ENCODE assay signal across 23 cellular contexts in the genomic region with DNA sequence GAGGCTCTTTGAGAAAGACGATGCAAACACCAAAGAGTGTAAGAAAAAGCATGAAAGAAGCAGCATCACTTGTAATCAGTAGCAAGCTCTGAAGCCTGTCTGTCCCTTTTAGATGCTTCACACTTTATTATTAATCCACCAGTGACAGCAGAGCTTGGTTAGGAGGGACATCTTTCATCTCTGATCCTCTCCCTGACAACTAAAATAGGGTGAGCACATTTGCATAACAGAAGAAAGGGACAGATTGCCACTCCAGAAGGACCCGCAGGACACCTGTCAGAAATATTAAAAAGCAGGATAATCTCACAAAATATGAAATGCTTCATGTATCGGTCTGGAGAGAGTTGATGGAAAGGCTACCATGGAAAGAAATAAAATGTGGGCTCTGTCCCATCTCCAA.
DNase-seq lines count a peak whose midpoint lies in the region; FAIRE-seq and TF ChIP-seq lines count a peak whose summit lies in the region.
"Had no signal": no experiment of that assay in that cellular context is flagged by ENCODE, and none has a peak within 500 bp of the region (broad histone marks: within the 10 kb centered on the region; RNA-seq: fewer than 3 reads in every experiment).

No MANE protein-coding gene starts in this region.

- no peak for TF ChIP-seq CTCF in brain (conservative IDR thresholded peaks at IDR 0.05)
- TF ChIP-seq CTCF in neural progenitor cell (IDR thresholded peaks at IDR 0.05): no peak
- TF ChIP-seq CTCF in RWPE1 (conservative IDR thresholded peaks at IDR 0.05; ENCODE audit: low read depth): no peak

- H3K27me3 Mint-ChIP-seq in brain (peaks cover 3% of the 10 kb centered on the region), neural progenitor cell (ENCODE audit: insufficient read depth, low read depth) (peaks cover 13% of the 10 kb centered on the region)

- POLR2A ChIA-PET in RWPE1 (lab: Yijun Ruan, JAX; ENCODE audit: low non-redundant PET): no interaction called here

- no peak overlapping the region for H2BK15ac ChIP-seq in mesendoderm (replicated peaks; ENCODE audit: low read depth)

- in situ Hi-C loops in G401 (cut with HindIII; ENCODE audit: low sequenced_read_pairs): no loop called here

- H3K4me2 ChIP-seq in neural progenitor cell: peak overlapping the region; percentile 30
- H3K4me2 ChIP-seq in mesendoderm (ENCODE audit: low read length): no peak overlapping the region
- H3K4me2 ChIP-seq: BLaER1 treated with 17β-estradiol and CSF1 and Interleukin-3, amounts not matched to agents 10 nM and 100 nM had no signal

- WGBS in ectodermal cell, 2 experiments: 85 to 91% methylated on average over 3 of the region's 3 CpGs
- WGBS in mesendoderm (ENCODE audit: extremely low coverage, insufficient coverage, low lambda C conversion rate): no CpG with 5 or more reads among the region's 3 CpGs

- H3K27ac Mint-ChIP-seq in brain (peak overlapping the region in 4 of 5 experiments; percentile 30 to 75 (median 45)), neural progenitor cell (peak overlapping the region; percentile 11)
- H3K27ac Mint-ChIP-seq: B cell; CD4-positive, CD25-positive, alpha-beta regulatory T cell; CD8-positive, alpha-beta memory T cell; HFFc6 had no signal

- H3K36me3 Mint-ChIP-seq in brain (no peaks in the 10 kb centered on the region), neural progenitor cell (no peaks in the 10 kb centered on the region)
- H3K36me3 Mint-ChIP-seq: CD4-positive, CD25-positive, alpha-beta regulatory T cell; CD8-positive, alpha-beta memory T cell had no signal

- no peak overlapping the region for H3K23ac ChIP-seq in mesendoderm (ENCODE audit: low read length)

- peaks cover 43% of the 10 kb centered on the region for H3F3A ChIP-seq in neural progenitor cell (ENCODE audit: low read depth)

- no peak overlapping the region for H4K8ac ChIP-seq in mesendoderm (ENCODE audit: low read depth, low read length)

- no peak overlapping the region for H3K4ac ChIP-seq in mesendoderm (ENCODE audit: low read depth, low read length)

- no peak overlapping the region for H2BK5ac ChIP-seq in mesendoderm (ENCODE audit: low read length)

- H3K4me3 ChIP-seq in ectodermal cell (ENCODE audit: insufficient read depth, low read depth, low read length) (no peak overlapping the region), neural progenitor cell (no peak overlapping the region), mesendoderm (ENCODE audit: low read length) (no peak overlapping the region)
- H3K4me3 ChIP-seq: BLaER1 treated with 17β-estradiol and CSF1 and Interleukin-3, amounts not matched to agents 10 nM and 100 nM had no signal

- H3K4me3 Mint-ChIP-seq in brain (no peak overlapping the region), neural progenitor cell (no peak overlapping the region)
- H3K4me3 Mint-ChIP-seq: B cell; CD4-positive, CD25-positive, alpha-beta regulatory T cell; CD8-positive, alpha-beta memory T cell; HFFc6 had no signal

- H4K20me1 ChIP-seq in neural progenitor cell (ENCODE audit: low read depth): no peaks in the 10 kb centered on the region
- H4K20me1 ChIP-seq: BLaER1 treated with 17β-estradiol and CSF1 and Interleukin-3, amounts not matched to agents 10 nM and 100 nM had no signal

- no peak for FAIRE-seq in RCC 7860 (lab: Jason Lieb, UNC)
- FAIRE-seq: D721Med, GM12892, GM18507, HTR-8/SVneo had no signal

- no peak overlapping the region for H2BK120ac ChIP-seq in mesendoderm (ENCODE audit: low read depth, low read length)

- H2AK5ac ChIP-seq in mesendoderm (ENCODE audit: low read length): no peak overlapping the region

- DNase-seq in G401 (ENCODE audit: low spot score): peak; percentile 88
- DNase-seq in neural progenitor cell (ENCODE audit: low spot score): no peak
- no peak for DNase-seq in mesendoderm
- DNase-seq in activated gamma-delta T cell treated with Interleukin-2 at 50 U/mL for 16 hours: no peak
- DNase-seq in RCC 7860 (ENCODE audit: low spot score): no peak
- no peak for DNase-seq in RWPE1 (ENCODE audit: low spot score)
- DNase-seq: 8988T; CD4-positive, CD25-positive, alpha-beta regulatory T cell; CD8-positive, alpha-beta memory T cell; COR-L47; GDM1; GOT3; H7; HFFc6; IMR-90 had no signal

- H3K9ac ChIP-seq in neural progenitor cell: no peak overlapping the region
- no peak overlapping the region for H3K9ac ChIP-seq in mesendoderm (ENCODE audit: low read length)
- H3K9ac ChIP-seq: BLaER1 treated with 17β-estradiol and CSF1 and Interleukin-3, amounts not matched to agents 10 nM and 100 nM had no signal

- no peak overlapping the region for H4K5ac ChIP-seq in mesendoderm (ENCODE audit: low read length)

- H3K79me2 ChIP-seq in neural progenitor cell (ENCODE audit: low read depth): no peaks in the 10 kb centered on the region
- no peaks in the 10 kb centered on the region for H3K79me2 ChIP-seq in mesendoderm (ENCODE audit: control insufficient read depth, insufficient read depth, low read length)

- no peaks in the 10 kb centered on the region for H3K36me3 ChIP-seq in ectodermal cell (ENCODE audit: control insufficient read depth, insufficient read depth, low read length)
- H3K36me3 ChIP-seq in neural progenitor cell: no peaks in the 10 kb centered on the region
- no peaks in the 10 kb centered on the region for H3K36me3 ChIP-seq in mesendoderm (ENCODE audit: control insufficient read depth, insufficient read depth, low read length)
- H3K36me3 ChIP-seq: BLaER1 treated with 17β-estradiol and CSF1 and Interleukin-3, amounts not matched to agents 10 nM and 100 nM had no signal

- peaks cover 62% of the 10 kb centered on the region for H3K4me1 Mint-ChIP-seq in brain
- peaks cover 75% of the 10 kb centered on the region for H3K4me1 Mint-ChIP-seq in neural progenitor cell
- H3K4me1 Mint-ChIP-seq: B cell; CD4-positive, CD25-positive, alpha-beta regulatory T cell; CD8-positive, alpha-beta memory T cell had no signal

- H3K4me1 ChIP-seq in ectodermal cell (ENCODE audit: control insufficient read depth, insufficient read depth, low read length): peaks cover 55% of the 10 kb centered on the region
- H3K4me1 ChIP-seq in neural progenitor cell: peaks cover 81% of the 10 kb centered on the region
- H3K4me1 ChIP-seq in mesendoderm (ENCODE audit: control insufficient read depth, low read depth, low read length): no peaks in the 10 kb centered on the region
- H3K4me1 ChIP-seq: BLaER1 treated with 17β-estradiol and CSF1 and Interleukin-3, amounts not matched to agents 10 nM and 100 nM had no signal

- CTCF ChIA-PET in RWPE1 (lab: Yijun Ruan, JAX): no interaction called here

- peak overlapping the region; percentile 2 for H3K27ac ChIP-seq in ectodermal cell (ENCODE audit: insufficient read depth, low read depth, low read length, poor library complexity, severe bottlenecking)
- no peak overlapping the region for H3K27ac ChIP-seq in neural progenitor cell
- no peak overlapping the region for H3K27ac ChIP-seq in mesendoderm (ENCODE audit: low read depth, low read length)
- no peak overlapping the region for H3K27ac ChIP-seq in RWPE1
- H3K27ac ChIP-seq: BLaER1 treated with 17β-estradiol and CSF1 and Interleukin-3, amounts not matched to agents 10 nM and 100 nM had no signal

- H3K9me3 ChIP-seq in ectodermal cell (ENCODE audit: control insufficient read depth, low read length) (no peaks in the 10 kb centered on the region), neural progenitor cell (ENCODE audit: low read depth) (no peaks in the 10 kb centered on the region)
- H3K9me3 ChIP-seq: BLaER1 treated with 17β-estradiol and CSF1 and Interleukin-3, amounts not matched to agents 10 nM and 100 nM had no signal

- no peaks in the 10 kb centered on the region for H3K79me1 ChIP-seq in mesendoderm (ENCODE audit: low read length)

- peak overlapping the region; percentile 55 for H2AFZ ChIP-seq in neural progenitor cell (replicated peaks)

- H3K9me3 Mint-ChIP-seq in brain: no peaks in the 10 kb centered on the region
- H3K9me3 Mint-ChIP-seq in neural progenitor cell: no peaks in the 10 kb centered on the region
- H3K9me3 Mint-ChIP-seq: HFFc6 had no signal

- no peak overlapping the region for H3K18ac ChIP-seq in mesendoderm (ENCODE audit: low read length)

- H3K56ac ChIP-seq in mesendoderm (ENCODE audit: low read length): no peak overlapping the region

- no peaks in the 10 kb centered on the region for H3K27me3 ChIP-seq in ectodermal cell (ENCODE audit: control insufficient read depth, insufficient read depth, low read length, poor library complexity, severe bottlenecking)
- no peaks in the 10 kb centered on the region for H3K27me3 ChIP-seq in neural progenitor cell
- H3K27me3 ChIP-seq in mesendoderm (ENCODE audit: insufficient read depth, low read length, poor library complexity): no peaks in the 10 kb centered on the region
- H3K27me3 ChIP-seq: BLaER1 treated with 17β-estradiol and CSF1 and Interleukin-3, amounts not matched to agents 10 nM and 100 nM had no signal
